ENCODE assay signal across 8 cellular contexts in the genomic region with DNA sequence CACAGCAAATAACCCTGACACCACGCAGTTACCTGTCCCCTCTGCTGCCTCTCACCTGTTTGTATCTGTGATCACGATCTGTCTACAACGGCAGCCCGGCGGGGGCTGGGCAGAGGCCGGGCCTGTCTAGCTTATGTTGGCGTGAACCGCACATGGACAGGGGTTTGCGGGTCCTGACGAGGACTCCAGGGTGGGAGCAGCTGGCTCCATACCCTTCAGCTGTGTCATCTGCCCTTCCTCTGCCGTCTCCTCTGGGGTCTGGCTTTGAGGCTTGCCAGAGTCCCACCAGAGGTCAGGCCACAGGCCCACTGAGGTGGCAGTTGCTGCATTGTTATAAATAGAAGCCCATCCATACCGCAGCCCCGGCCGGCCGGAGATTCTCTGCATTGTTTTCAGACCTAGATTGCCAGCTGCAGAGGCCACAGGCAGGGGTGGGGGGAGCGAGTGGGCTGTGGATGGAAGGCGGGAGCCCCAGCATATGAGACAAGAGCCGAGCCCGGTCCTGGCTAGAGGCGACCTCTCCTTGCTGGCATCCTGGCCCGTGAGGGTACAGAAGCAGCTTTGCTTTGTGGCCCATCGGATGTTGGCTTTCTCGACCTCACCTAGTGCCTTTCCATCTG. TPM values are rescaled to one million over a fixed set of nuclear protein-coding genes. Genes with fewer than 3 reads are reported as not detected.
DNase-seq lines count a peak whose midpoint lies in the region; ATAC-seq lines count a peak whose summit lies in the region.

No MANE protein-coding gene starts in this region.

- DNase-seq in NCI-H2227 (lab: John Stamatoyannopoulos, UW; ENCODE audit: unreplicated experiment) = peak; percentile 31
- DNase-seq in NCI-H2227 treated with DMSO at 0.1 percent for 48 hours (lab: John Stamatoyannopoulos, UW) = no peak
- DNase-seq in astrocyte of the hippocampus (ENCODE audit: low read depth, low spot score) = peak; percentile 77
- peak; percentile 62 to 82 for DNase-seq in lung microvascular endothelial cell (ENCODE audit: low read depth in 2 of 2)
- no peak for DNase-seq in LoVo (ENCODE audit: low spot score)
- DNase-seq in inferior parietal cortex (ENCODE audit: extremely low spot score) = no peak
- no peak for DNase-seq in NCI-H1436 treated with DMSO at 0.1 percent for 48 hours (lab: John Stamatoyannopoulos, UW)

- peak; percentile 11 for ATAC-seq in HG03342 (IDR thresholded peaks at IDR 0.05; ENCODE audit: unreplicated experiment)

RNA-seq across cellular contexts. Expression of a gene that starts 37.8 kb away (rescaled TPM):
- 3.3 and 3.8 TPM in 2 replicates for total RNA-seq in lung microvascular endothelial cell

RNA-seq across cellular contexts. Expression of a gene that starts 51.0 kb away (rescaled TPM):
- 1.5 and 2.0 TPM in 2 replicates for total RNA-seq in lung microvascular endothelial cell

Comparison
In these comparisons a context has a peak if more than half of its experiments do, and no peak if none do; other contexts are left out.
1. DNase-seq: peak in NCI-H2227 (single experiment), astrocyte of the hippocampus (single experiment) and lung microvascular endothelial cell (2 of 2); none in NCI-H2227 treated with DMSO at 0.1 percent for 48 hours (single experiment), LoVo (single experiment), inferior parietal cortex (single experiment) and NCI-H1436 treated with DMSO at 0.1 percent for 48 hours (single experiment).